17 cellular contexts compared by ENCODE assay signal in the genomic region with DNA sequence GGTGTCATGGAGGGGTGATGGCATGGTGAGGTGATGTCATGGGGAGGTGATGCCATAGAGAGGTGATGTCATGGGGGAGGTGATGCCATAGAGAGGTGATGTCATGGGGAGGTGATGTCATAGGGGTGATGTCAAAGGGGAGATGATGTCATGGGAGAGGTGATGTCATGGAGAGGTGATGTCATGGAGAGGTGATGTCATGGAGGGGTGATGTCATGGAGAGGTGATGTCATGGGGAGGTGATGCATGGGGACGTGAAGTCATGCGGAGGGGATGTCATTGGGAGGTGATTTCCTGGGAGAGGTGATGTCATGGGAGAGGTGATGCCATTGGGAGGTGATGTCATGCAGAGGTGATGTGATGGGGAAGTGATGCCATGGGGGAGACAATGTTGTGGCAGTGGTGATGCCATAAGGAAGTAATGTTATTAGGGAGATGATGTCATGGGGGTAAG.
DNase-seq lines count a peak whose midpoint lies in the region; ATAC-seq, FAIRE-seq and TF ChIP-seq lines count a peak whose summit lies in the region.
"Had no signal": no experiment of that assay in that cellular context is flagged by ENCODE, and none has a peak within 500 bp of the region (broad histone marks: within the 10 kb centered on the region; RNA-seq: fewer than 3 reads in every experiment).

No MANE protein-coding gene starts in this region.

- H3K36me3 ChIP-seq in HepG2 (replicated peaks in 1 of 2; ENCODE audit: control insufficient read depth in 1 of 2, insufficient read depth in 2 of 2, low read length in 2 of 2) = no peaks in the 10 kb centered on the region
- no peaks in the 10 kb centered on the region for H3K36me3 ChIP-seq in right lobe of liver
- H3K36me3 ChIP-seq in BE2C = no peaks in the 10 kb centered on the region
- H3K36me3 ChIP-seq: right atrium auricular region had no signal

- no peak for TF ChIP-seq CTCF in HepG2 (CRISPR knock-in tag; IDR thresholded peaks at IDR 0.05)
- no peak for TF ChIP-seq CTCF in right lobe of liver (IDR thresholded peaks at IDR 0.05)
- TF ChIP-seq CTCF in BE2C (IDR thresholded peaks at IDR 0.05; ENCODE audit: low read depth, low read length) = no peak

- H3K9me3 Mint-ChIP-seq in activated naive CD8-positive, alpha-beta T cell treated with anti-CD3 and anti-CD28 coated beads, Interleukin-2, amount 50 U/mL, for 24 hours = peaks cover 9% of the 10 kb centered on the region
- H3K9me3 Mint-ChIP-seq in stimulated activated memory B cell treated with anti-CD40 and anti-IgM and Interleukin-4, amounts not matched to agents 10 μg/mL and 1 μg/mL and 100 μg/mL, for 72 hours = peaks cover 14% of the 10 kb centered on the region

- H3K27ac ChIP-seq in HepG2 (ENCODE audit: extremely low read length, insufficient read depth, low read length) (no peak overlapping the region), right lobe of liver (no peak overlapping the region)
- H3K27ac ChIP-seq: right atrium auricular region had no signal

- H3K36me3 Mint-ChIP-seq in activated naive CD8-positive, alpha-beta T cell treated with anti-CD3 and anti-CD28 coated beads, Interleukin-2, amount 50 U/mL, for 24 hours (ENCODE audit: low read depth) = no peaks in the 10 kb centered on the region
- no peaks in the 10 kb centered on the region for H3K36me3 Mint-ChIP-seq in stimulated activated memory B cell treated with anti-CD40 and anti-IgM and Interleukin-4, amounts not matched to agents 10 μg/mL and 1 μg/mL and 100 μg/mL, for 72 hours

- H3K4me2 ChIP-seq in HepG2 (ENCODE audit: low read depth, low read length) = no peak overlapping the region

- POLR2A ChIA-PET in HepG2 (lab: Yijun Ruan, JAX) = no interaction called here

- H4K20me1 ChIP-seq in HepG2 (ENCODE audit: insufficient read depth, low read length) = no peaks in the 10 kb centered on the region

- no peak for FAIRE-seq in HepG2 (lab: Jason Lieb, UNC)
- FAIRE-seq: GM18507 had no signal

- no peak for ATAC-seq in HepG2
- ATAC-seq in right lobe of liver = no peak
- no peak for ATAC-seq in activated naive CD8-positive, alpha-beta T cell treated with anti-CD3 and anti-CD28 coated beads, Interleukin-2, amount 50 U/mL, for 24 hours
- no peak for ATAC-seq in stimulated activated memory B cell treated with anti-CD40 and anti-IgM and Interleukin-4, amounts not matched to agents 10 μg/mL and 1 μg/mL and 100 μg/mL, for 72 hours

- peak overlapping the region; percentile 76 for H3K27ac Mint-ChIP-seq in activated naive CD8-positive, alpha-beta T cell treated with anti-CD3 and anti-CD28 coated beads, Interleukin-2, amount 50 U/mL, for 24 hours
- H3K27ac Mint-ChIP-seq in stimulated activated memory B cell treated with anti-CD40 and anti-IgM and Interleukin-4, amounts not matched to agents 10 μg/mL and 1 μg/mL and 100 μg/mL, for 72 hours = no peak overlapping the region
- H3K27ac Mint-ChIP-seq: nephron progenitor cell had no signal

- TF ChIP-seq EP300 in HepG2 (IDR thresholded peaks at IDR 0.05; ENCODE audit: low read depth in 2 of 2, low read length in 2 of 2) = no peak
- TF ChIP-seq EP300 in HepG2 (CRISPR knock-in tag; IDR thresholded peaks at IDR 0.05; ENCODE audit: borderline replicate concordance) = no peak

- H3K4me3 Mint-ChIP-seq in activated naive CD8-positive, alpha-beta T cell treated with anti-CD3 and anti-CD28 coated beads, Interleukin-2, amount 50 U/mL, for 24 hours = peak overlapping the region; percentile 34
- H3K4me3 Mint-ChIP-seq in stimulated activated memory B cell treated with anti-CD40 and anti-IgM and Interleukin-4, amounts not matched to agents 10 μg/mL and 1 μg/mL and 100 μg/mL, for 72 hours = peak overlapping the region; percentile 32
- H3K4me3 Mint-ChIP-seq: central memory CD8-positive, alpha-beta T cell; nephron progenitor cell had no signal

- H3K9me3 ChIP-seq in HepG2 (ENCODE audit: low read length) (no peaks in the 10 kb centered on the region), right lobe of liver (no peaks in the 10 kb centered on the region), BE2C (no peaks in the 10 kb centered on the region)

- H2AFZ ChIP-seq in HepG2 (ENCODE audit: low read length) = no peak overlapping the region

- H3K27me3 ChIP-seq in HepG2 (ENCODE audit: control insufficient read depth in 1 of 2, insufficient read depth in 2 of 2, low read length in 2 of 2) (peaks cover 10 to 45% of the 10 kb centered on the region in 2 experiments; a peak in 4 of 5 replicates), right lobe of liver (no peaks in the 10 kb centered on the region), BE2C (no peaks in the 10 kb centered on the region)
- H3K27me3 ChIP-seq: right atrium auricular region had no signal

- no peak for TF ChIP-seq RAD21 in HepG2 (CRISPR knock-in tag; IDR thresholded peaks at IDR 0.05)

- in situ Hi-C loops in HepG2 (cut with HindIII; ENCODE audit: extremely low pct_ligation_motif_present, low pct_unique_long_range_greater_than_20kb) = no loop called here

- no TSS peak for BruUV-seq in HepG2 (replicated peaks; lab: Mats Ljungman, UMichigan)

- TF ChIP-seq POLR2A in HepG2 (IDR thresholded peaks at IDR 0.05; ENCODE audit: insufficient read depth in 1 of 2, low read depth in 2 of 2, low read length in 2 of 2) = no peak
- no peak for TF ChIP-seq POLR2A in right lobe of liver (IDR thresholded peaks at IDR 0.05)

- CTCF ChIA-PET in HepG2 (lab: Yijun Ruan, JAX; ENCODE audit: low intra/inter-chr PET ratio, low total read pairs) = no interaction called here

- H3K4me3 ChIP-seq in HepG2 (replicated peaks in 1 of 3; ENCODE audit: insufficient read depth in 1 of 3, low read depth in 2 of 3, low read length in 3 of 3) (no peak overlapping the region), right lobe of liver (no peak overlapping the region), BE2C (ENCODE audit: low read depth, low read length) (no peak overlapping the region)
- H3K4me3 ChIP-seq: right atrium auricular region had no signal

- H3K4me1 ChIP-seq in HepG2 (ENCODE audit: insufficient read depth, low read length) (no peaks in the 10 kb centered on the region), right lobe of liver (no peaks in the 10 kb centered on the region), BE2C (no peaks in the 10 kb centered on the region)
- H3K4me1 ChIP-seq: right atrium auricular region had no signal

- H3K79me2 ChIP-seq in HepG2 (ENCODE audit: insufficient read depth, low read length) = no peaks in the 10 kb centered on the region

- H3K9ac ChIP-seq in HepG2 (ENCODE audit: insufficient read depth, low read depth, low read length) = no peak overlapping the region

- no peak for DNase-seq in HepG2 (ENCODE audit: low spot score)
- no peak for DNase-seq in right lobe of liver
- peak; percentile 2 for DNase-seq in NCI-H460 (ENCODE audit: extremely low read depth, low read depth)
- no peak for DNase-seq in activated naive CD8-positive, alpha-beta T cell treated with anti-CD3 and anti-CD28 coated beads, Interleukin-2, amount 50 U/mL, for 24 hours
- DNase-seq in midbrain (lab: John Stamatoyannopoulos, UW) = no peak
- DNase-seq in BE2C = no peak
- DNase-seq in stimulated activated naive CD4-positive, alpha-beta T cell treated with Interleukin-2 at 50 U/mL for 16 hours (lab: John Stamatoyannopoulos, UW) = no peak
- DNase-seq: C1 segment of cervical spinal cord, GDM1, NCI-H1048, NCI-H510A treated with DMSO at 0.1 percent for 48 hours, nephron progenitor cell, RPMI8226 had no signal

- H3K4me1 Mint-ChIP-seq in activated naive CD8-positive, alpha-beta T cell treated with anti-CD3 and anti-CD28 coated beads, Interleukin-2, amount 50 U/mL, for 24 hours = no peaks in the 10 kb centered on the region
- H3K4me1 Mint-ChIP-seq in stimulated activated memory B cell treated with anti-CD40 and anti-IgM and Interleukin-4, amounts not matched to agents 10 μg/mL and 1 μg/mL and 100 μg/mL, for 72 hours = no peaks in the 10 kb centered on the region
- H3K4me1 Mint-ChIP-seq: central memory CD8-positive, alpha-beta T cell had no signal

- peaks cover 13% of the 10 kb centered on the region for H3K27me3 Mint-ChIP-seq in activated naive CD8-positive, alpha-beta T cell treated with anti-CD3 and anti-CD28 coated beads, Interleukin-2, amount 50 U/mL, for 24 hours
- peaks cover 32% of the 10 kb centered on the region for H3K27me3 Mint-ChIP-seq in stimulated activated memory B cell treated with anti-CD40 and anti-IgM and Interleukin-4, amounts not matched to agents 10 μg/mL and 1 μg/mL and 100 μg/mL, for 72 hours

- 48% methylated on average over 2 of the region's 2 CpGs for WGBS in HepG2 (ENCODE audit: low lambda C conversion rate)
- WGBS in right lobe of liver (ENCODE audit: insufficient coverage, low coverage, low lambda C conversion rate, missing lambda C conversion rate) = 89% methylated on average over 2 of the region's 2 CpGs

- intact Hi-C loops in HepG2 (cut with micrococcal nuclease; ENCODE audit: unreplicated experiment) (no loop called here), right lobe of liver (cut with DNase I) (no loop called here)
